ENCODE assay signal across 9 cellular contexts in the genomic region with DNA sequence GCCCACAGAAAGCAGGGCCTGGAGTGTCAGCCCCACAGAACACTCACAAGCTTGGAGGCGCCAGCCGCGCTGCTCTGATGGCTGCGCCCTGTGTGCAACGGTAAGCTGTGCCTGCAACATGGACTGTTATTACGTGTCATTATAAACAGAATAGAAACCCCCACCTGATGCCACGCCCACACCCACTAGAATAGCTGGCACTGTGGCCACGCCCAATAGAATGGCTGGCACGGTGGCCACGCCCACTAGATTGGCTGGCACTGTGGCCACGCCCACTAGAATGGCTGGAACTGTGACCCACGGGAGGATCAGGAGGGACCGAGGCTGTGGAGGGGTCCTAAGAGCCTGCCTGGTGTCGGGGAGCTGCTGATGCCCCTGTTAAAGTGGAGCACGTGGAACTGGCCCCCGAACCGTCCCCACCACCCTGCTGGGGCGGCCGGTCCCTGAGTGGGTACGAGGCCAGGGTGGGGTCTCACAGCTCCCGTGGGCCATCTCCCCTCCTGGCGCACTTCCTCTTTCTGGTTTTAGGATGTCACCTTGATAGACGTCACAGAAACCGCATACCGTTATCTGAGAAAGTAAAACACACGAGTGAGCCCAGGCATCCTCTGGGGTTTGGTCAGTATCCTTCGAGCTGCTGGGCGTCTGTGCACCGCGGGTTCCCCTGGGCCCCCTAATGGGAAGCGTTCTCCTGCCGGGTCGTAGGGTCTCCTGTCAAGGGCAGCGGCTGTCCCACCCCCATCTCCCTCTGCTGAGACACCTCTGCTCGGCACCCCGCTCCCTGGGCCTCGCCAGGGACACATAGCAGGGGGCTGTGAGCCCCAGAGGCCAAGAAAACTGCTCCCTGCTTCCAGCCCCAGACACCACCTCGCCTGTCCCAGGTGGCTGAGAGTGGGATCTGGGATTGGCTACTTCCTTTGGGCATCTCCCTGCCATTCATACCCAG. TPM values are rescaled to one million over a fixed set of nuclear protein-coding genes. Genes with fewer than 3 reads are reported as not detected.
DNase-seq lines count a peak whose midpoint lies in the region; ATAC-seq, FAIRE-seq and TF ChIP-seq lines count a peak whose summit lies in the region.
"Had no signal": no experiment of that assay in that cellular context is flagged by ENCODE, and none has a peak within 500 bp of the region (broad histone marks: within the 10 kb centered on the region; RNA-seq: fewer than 3 reads in every experiment).

No MANE protein-coding gene starts in this region.

- H3K4me1 Mint-ChIP-seq in activated T-cell treated with anti-CD3 and anti-CD28 coated beads, Interleukin-2, amount 50 U/mL, for 4 hours (ENCODE audit: low read depth): peaks cover 42% of the 10 kb centered on the region
- H3K4me1 Mint-ChIP-seq in nephron progenitor cell: peaks cover 62% of the 10 kb centered on the region

- H3K27me3 Mint-ChIP-seq in activated T-cell treated with anti-CD3 and anti-CD28 coated beads, Interleukin-2, amount 50 U/mL, for 4 hours (ENCODE audit: low read depth): peaks cover 51% of the 10 kb centered on the region
- peaks cover 47% of the 10 kb centered on the region for H3K27me3 Mint-ChIP-seq in nephron progenitor cell (ENCODE audit: low read depth, poor library complexity)

- peak overlapping the region; percentile 56 for H3K4me3 Mint-ChIP-seq in activated T-cell treated with anti-CD3 and anti-CD28 coated beads, Interleukin-2, amount 50 U/mL, for 4 hours
- no peak overlapping the region for H3K4me3 Mint-ChIP-seq in nephron progenitor cell

- ATAC-seq in HG02678 (IDR thresholded peaks at IDR 0.05; ENCODE audit: unreplicated experiment): peak; percentile 53
- peak; percentile 75 to 78 for ATAC-seq in activated T-cell treated with anti-CD3 and anti-CD28 coated beads, Interleukin-2, amount 50 U/mL, for 4 hours

- peak; percentile 89 for FAIRE-seq in GM18507 (lab: Jason Lieb, UNC)

- H3K27ac Mint-ChIP-seq in nephron progenitor cell: no peak overlapping the region

- H3K9me3 Mint-ChIP-seq in activated T-cell treated with anti-CD3 and anti-CD28 coated beads, Interleukin-2, amount 50 U/mL, for 4 hours: no peaks in the 10 kb centered on the region
- no peaks in the 10 kb centered on the region for H3K9me3 Mint-ChIP-seq in nephron progenitor cell

- H3K36me3 Mint-ChIP-seq in activated T-cell treated with anti-CD3 and anti-CD28 coated beads, Interleukin-2, amount 50 U/mL, for 4 hours (ENCODE audit: insufficient read depth): no peaks in the 10 kb centered on the region
- H3K36me3 Mint-ChIP-seq in nephron progenitor cell (ENCODE audit: low read depth): no peaks in the 10 kb centered on the region

- TF ChIP-seq CTCF in nephron progenitor cell (IDR thresholded peaks at IDR 0.05): no peak

- DNase-seq in GM18507 (ENCODE audit: extremely low spot score, insufficient read length, low read depth) (peak; percentile 68), NCI-H748 (lab: John Stamatoyannopoulos, UW; ENCODE audit: unreplicated experiment) (peak; percentile 88), nephron progenitor cell (no peak), C1 segment of cervical spinal cord (lab: John Stamatoyannopoulos, UW) (no peak), mucosa of gallbladder (ENCODE audit: low spot score) (no peak)
- peak; percentile 79 for DNase-seq in activated T-cell treated with anti-CD3 and anti-CD28 coated beads, Interleukin-2, amount 50 U/mL, for 4 hours
- DNase-seq in stimulated activated CD4-positive, alpha-beta T cell treated with anti-CD3 and anti-CD28 coated beads, Interleukin-4, amount 100 ng/mL, for 24 hours: peak; percentile 80
- DNase-seq: lower lobe of right lung had no signal

RNA-seq across cellular contexts. Expression of a gene that starts 25.4 kb away (rescaled TPM):
- 10 to 100 TPM in 2 of 3 donors, 1 to 10 TPM in 1; 6.8 to 16.1 (median 13.3) TPM for total RNA-seq in activated T-cell treated with anti-CD3 and anti-CD28 coated beads, Interleukin-2, amount 50 U/mL, for 4 hours
- total RNA-seq in mucosa of gallbladder: 19.8 TPM

RNA-seq across cellular contexts. Expression of a gene that starts 28.9 kb away (rescaled TPM):
- total RNA-seq in activated T-cell treated with anti-CD3 and anti-CD28 coated beads, Interleukin-2, amount 50 U/mL, for 4 hours: not detected
- not detected for total RNA-seq in mucosa of gallbladder
- total RNA-seq: lower lobe of right lung had no signal

RNA-seq across cellular contexts. Expression of a gene that starts 39.9 kb away (rescaled TPM):
- 10 to 100 TPM; 42.7 to 52.9 (median 47.4) TPM for total RNA-seq in activated T-cell treated with anti-CD3 and anti-CD28 coated beads, Interleukin-2, amount 50 U/mL, for 4 hours
- total RNA-seq in mucosa of gallbladder: 32.9 TPM

RNA-seq across cellular contexts. Expression of a gene that starts 51.6 kb away (rescaled TPM):
- total RNA-seq in activated T-cell treated with anti-CD3 and anti-CD28 coated beads, Interleukin-2, amount 50 U/mL, for 4 hours: 10 to 100 TPM; 44.9 to 49.9 (median 47.4) TPM
- total RNA-seq in mucosa of gallbladder: 61.1 TPM

Comparison
In these comparisons a context has a peak if more than half of its experiments do, and no peak if none do; other contexts are left out.
1. DNase-seq: peak in GM18507 (single experiment), NCI-H748 (single experiment), activated T-cell treated with anti-CD3 and anti-CD28 coated beads, Interleukin-2, amount 50 U/mL, for 4 hours (single experiment) and stimulated activated CD4-positive, alpha-beta T cell treated with anti-CD3 and anti-CD28 coated beads, Interleukin-4, amount 100 ng/mL, for 24 hours (single experiment); none in nephron progenitor cell (single experiment), C1 segment of cervical spinal cord (0 of 14) and mucosa of gallbladder (single experiment).